ENCODE assay signal across 14 cellular contexts in the genomic region with DNA sequence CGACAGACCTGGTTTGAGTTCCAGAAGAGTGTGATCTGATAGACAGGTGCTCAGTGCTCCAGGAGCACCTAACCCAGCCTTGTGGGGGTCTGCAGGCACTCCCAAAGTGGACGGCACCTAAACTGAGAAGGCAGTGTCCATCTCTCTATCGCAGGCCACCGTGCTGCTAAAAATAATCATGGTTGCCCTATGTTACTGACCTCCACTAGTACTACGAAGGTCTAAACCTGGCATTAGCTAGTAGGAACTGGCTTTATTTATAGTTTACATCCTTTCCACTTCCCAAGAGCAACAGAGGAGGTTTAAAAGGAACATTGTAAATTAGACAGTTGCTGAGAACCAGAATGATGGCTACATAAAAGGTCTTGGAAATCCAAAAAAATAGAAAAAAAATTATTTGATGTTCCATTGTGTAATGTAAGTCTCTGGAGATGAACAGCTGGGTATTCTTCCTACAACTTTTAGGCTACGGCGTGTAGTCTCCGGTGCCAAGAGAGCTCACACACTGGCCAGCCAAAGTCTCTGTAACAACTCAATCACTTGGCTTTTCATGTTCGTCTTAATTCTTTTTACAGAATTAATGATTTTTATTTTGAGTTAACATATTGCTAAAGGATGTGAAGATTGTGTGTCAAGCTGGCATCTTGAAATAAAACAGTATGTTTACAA. TPM values are rescaled to one million over a fixed set of nuclear protein-coding genes. Genes with fewer than 3 reads are reported as not detected.
DNase-seq lines count a peak whose midpoint lies in the region; ATAC-seq, FAIRE-seq and TF ChIP-seq lines count a peak whose summit lies in the region.
"Had no signal": no experiment of that assay in that cellular context is flagged by ENCODE, and none has a peak within 500 bp of the region (broad histone marks: within the 10 kb centered on the region; RNA-seq: fewer than 3 reads in every experiment).

No MANE protein-coding gene starts in this region.

- H3K9me3 ChIP-seq in sigmoid colon, result no peaks in the 10 kb centered on the region

- intact Hi-C loops in left ventricle myocardium superior (cut with micrococcal nuclease) (no loop called here), sigmoid colon (cut with DNase I) (no loop called here)

- WGBS in sigmoid colon, 2 donors, result 72 to 80% methylated on average over 9 of the region's 9 CpGs

- ATAC-seq in left ventricle myocardium superior (peak; percentile 39), HG02798 (IDR thresholded peaks at IDR 0.05; ENCODE audit: poor library complexity, unreplicated experiment) (no peak)
- ATAC-seq: stimulated activated naive CD8-positive, alpha-beta T cell treated with anti-CD3 and anti-CD28 coated beads, Interleukin-15, Interleukin-2, amounts not matched to agents 100 U/mL and 50 U/mL, for 24 hours had no signal

- H3K27me3 ChIP-seq in sigmoid colon, result no peaks in the 10 kb centered on the region

- no peak overlapping the region for H3K4me3 ChIP-seq in sigmoid colon

- no peak for TF ChIP-seq CTCF in sigmoid colon (IDR thresholded peaks at IDR 0.05)

- no peaks in the 10 kb centered on the region for H3K36me3 ChIP-seq in sigmoid colon

- peak overlapping the region; percentile 89 for H3K27ac ChIP-seq in caudate nucleus (ENCODE audit: low read depth, low read length)
- peak overlapping the region; percentile 60 to 84 (median 76) for H3K27ac ChIP-seq in sigmoid colon
- H3K27ac ChIP-seq: KMS-11 had no signal

- peak; percentile 46 for FAIRE-seq in urothelium cell line (lab: Jason Lieb, UNC)

- DNase-seq in caudate nucleus (lab: John Stamatoyannopoulos, UW) (peak in 1 of 61 donors; percentile 22), left ventricle myocardium superior (no peak), sigmoid colon (no peak), urothelium cell line (ENCODE audit: low spot score) (no peak), NCI-H2171 treated with DMSO at 0.1 percent for 48 hours (lab: John Stamatoyannopoulos, UW) (no peak), KG1 (lab: John Stamatoyannopoulos, UW) (no peak)
- DNase-seq: activated naive CD4-positive, alpha-beta T cell treated with anti-CD3 and anti-CD28 coated beads for 36 hours; CD4-positive, CD25-positive, alpha-beta regulatory T cell; endodermal cell; HCEC 1CT; NCI-H1436; stimulated activated naive CD8-positive, alpha-beta T cell treated with anti-CD3 and anti-CD28 coated beads, Interleukin-15, Interleukin-2, amounts not matched to agents 100 U/mL and 50 U/mL, for 24 hours had no signal

- no peak for TF ChIP-seq POLR2A in sigmoid colon (IDR thresholded peaks at IDR 0.05)

- peaks cover 0 to 94% (median 87%) of the 10 kb centered on the region in 4 donors for H3K4me1 ChIP-seq in sigmoid colon

- TF ChIP-seq EP300 in sigmoid colon (IDR thresholded peaks at IDR 0.05), result no peak

RNA-seq across cellular contexts. Expression of gene PPFIBP1, which starts 27.3 kb away (rescaled TPM):
- total RNA-seq in left ventricle myocardium superior (332 TPM), sigmoid colon (100 to 1,000 TPM in 1 of 4 donors, 10 to 100 TPM in 3; 65.3 to 101 (median 75.9) TPM)
- polyA plus RNA-seq in sigmoid colon, result 10 to 100 TPM in 2 of 3 donors, 1 to 10 TPM in 1; 5.5 to 18.6 (median 14.0) TPM
